8 cellular contexts compared by ENCODE assay signal in the genomic region with DNA sequence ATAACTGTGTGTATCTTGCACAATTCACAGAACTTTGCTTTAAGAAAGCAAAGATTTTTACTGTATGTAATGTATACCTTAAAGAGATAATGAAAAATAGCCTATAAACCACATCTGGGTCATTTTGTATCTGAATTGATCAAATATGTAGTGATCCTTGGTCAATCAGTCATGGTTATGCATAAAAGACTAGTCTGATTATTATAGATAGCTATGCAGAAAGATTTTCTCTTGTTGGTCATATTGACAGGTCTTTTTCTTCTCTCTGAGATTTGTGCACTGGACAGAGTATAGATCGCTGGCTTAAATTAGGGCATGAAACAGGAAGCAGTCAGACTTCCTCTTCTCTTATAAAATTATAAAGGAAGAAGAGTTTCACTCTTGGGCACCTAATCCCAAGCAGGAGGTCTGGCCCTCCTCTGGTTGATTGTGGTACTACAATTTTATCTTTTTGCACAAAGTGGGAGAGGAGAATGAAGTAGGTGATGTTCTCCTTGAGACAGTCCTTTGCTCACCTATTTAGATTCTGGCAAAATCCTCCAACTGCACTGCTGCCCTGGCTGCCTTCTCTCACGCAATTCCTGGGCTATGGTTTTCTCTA.
DNase-seq lines count a peak whose midpoint lies in the region; ATAC-seq and TF ChIP-seq lines count a peak whose summit lies in the region.

No MANE protein-coding gene starts in this region.

- no peak overlapping the region for H3K4me2 ChIP-seq in neural progenitor cell

- peaks cover 2% of the 10 kb centered on the region for H3K27me3 Mint-ChIP-seq in neural progenitor cell (ENCODE audit: insufficient read depth, low read depth)
- H3K27me3 Mint-ChIP-seq in activated CD4-positive, alpha-beta memory T cell treated with anti-CD3 and anti-CD28 coated beads for 36 hours = no peaks in the 10 kb centered on the region

- TF ChIP-seq CTCF in epithelial cell of proximal tubule (conservative IDR thresholded peaks at IDR 0.05; ENCODE audit: low read depth, low read length) = peak; percentile 64
- peak; percentile 64 for TF ChIP-seq CTCF in neural progenitor cell (IDR thresholded peaks at IDR 0.05)

- intact Hi-C loops in activated CD4-positive, alpha-beta memory T cell treated with anti-CD3 and anti-CD28 coated beads for 36 hours (cut with micrococcal nuclease) = loop anchor here (1.0 to 10.0 kb wide), 2 partner anchors 281 to 477 kb away; no protein-coding TSS in a partner anchor

- no peaks in the 10 kb centered on the region for H3F3A ChIP-seq in neural progenitor cell (ENCODE audit: low read depth)

- no peaks in the 10 kb centered on the region for H3K79me2 ChIP-seq in neural progenitor cell (ENCODE audit: low read depth)

- no peak overlapping the region for H3K27ac Mint-ChIP-seq in neural progenitor cell
- H3K27ac Mint-ChIP-seq in activated CD4-positive, alpha-beta memory T cell treated with anti-CD3 and anti-CD28 coated beads for 36 hours = no peak overlapping the region

- DNase-seq in ELF-1 (ENCODE audit: low read depth, low spot score) (peak; percentile 33), RPMI7951 (ENCODE audit: low read depth) (peak; percentile 27), epithelial cell of proximal tubule (ENCODE audit: low read depth) (no peak), neural progenitor cell (ENCODE audit: low spot score) (peak; percentile 41), T-helper 9 cell (no peak)
- no peak for DNase-seq in activated CD4-positive, alpha-beta memory T cell treated with anti-CD3 and anti-CD28 coated beads for 36 hours

- H3K4me3 Mint-ChIP-seq in neural progenitor cell = no peak overlapping the region
- no peak overlapping the region for H3K4me3 Mint-ChIP-seq in activated CD4-positive, alpha-beta memory T cell treated with anti-CD3 and anti-CD28 coated beads for 36 hours

- no peaks in the 10 kb centered on the region for H4K20me1 ChIP-seq in neural progenitor cell (ENCODE audit: low read depth)

- ATAC-seq in GM19463 (IDR thresholded peaks at IDR 0.05; ENCODE audit: unreplicated experiment) (peak; percentile 89), HG03442 (IDR thresholded peaks at IDR 0.05; ENCODE audit: unreplicated experiment) (peak; percentile 88)

- CTCF ChIA-PET in activated CD4-positive, alpha-beta memory T cell treated with anti-CD3 and anti-CD28 coated beads for 36 hours (lab: Charles Lee) = interaction anchor here (1.0 to 2.0 kb wide), 4 partner anchors 11 to 764 kb away, joined by 3 to 7 read pairs (median 4); no protein-coding TSS in a partner anchor

- H3K9ac ChIP-seq in neural progenitor cell = no peak overlapping the region

- H3K9me3 ChIP-seq in neural progenitor cell (ENCODE audit: low read depth) = no peaks in the 10 kb centered on the region

- H3K9me3 Mint-ChIP-seq in neural progenitor cell = no peaks in the 10 kb centered on the region
- H3K9me3 Mint-ChIP-seq in activated CD4-positive, alpha-beta memory T cell treated with anti-CD3 and anti-CD28 coated beads for 36 hours = peaks cover 3% of the 10 kb centered on the region

- POLR2A ChIA-PET in activated CD4-positive, alpha-beta memory T cell treated with anti-CD3 and anti-CD28 coated beads for 36 hours (lab: Charles Lee) = no interaction called here

- H3K36me3 ChIP-seq in neural progenitor cell = no peaks in the 10 kb centered on the region

- peak overlapping the region; percentile 31 for H2AFZ ChIP-seq in neural progenitor cell (replicated peaks)

- no peaks in the 10 kb centered on the region for H3K36me3 Mint-ChIP-seq in neural progenitor cell
- H3K36me3 Mint-ChIP-seq in activated CD4-positive, alpha-beta memory T cell treated with anti-CD3 and anti-CD28 coated beads for 36 hours = no peaks in the 10 kb centered on the region

- H3K4me1 Mint-ChIP-seq in neural progenitor cell = no peaks in the 10 kb centered on the region
- no peaks in the 10 kb centered on the region for H3K4me1 Mint-ChIP-seq in activated CD4-positive, alpha-beta memory T cell treated with anti-CD3 and anti-CD28 coated beads for 36 hours (ENCODE audit: low read depth)

- no peak overlapping the region for H3K27ac ChIP-seq in neural progenitor cell

- H3K4me3 ChIP-seq in epithelial cell of proximal tubule (ENCODE audit: low read depth, low read length) = no peak overlapping the region
- no peak overlapping the region for H3K4me3 ChIP-seq in neural progenitor cell

- H3K4me1 ChIP-seq in neural progenitor cell = no peaks in the 10 kb centered on the region

- no peaks in the 10 kb centered on the region for H3K27me3 ChIP-seq in neural progenitor cell

Comparison
In these comparisons a context has a peak if more than half of its experiments do, and no peak if none do; other contexts are left out.
1. DNase-seq: peak in ELF-1 (single experiment), RPMI7951 (single experiment) and neural progenitor cell (single experiment); none in epithelial cell of proximal tubule (single experiment), activated CD4-positive, alpha-beta memory T cell treated with anti-CD3 and anti-CD28 coated beads for 36 hours (single experiment) and T-helper 9 cell (single experiment).